ENCODE assay signal across 1 cellular context in the genomic region with DNA sequence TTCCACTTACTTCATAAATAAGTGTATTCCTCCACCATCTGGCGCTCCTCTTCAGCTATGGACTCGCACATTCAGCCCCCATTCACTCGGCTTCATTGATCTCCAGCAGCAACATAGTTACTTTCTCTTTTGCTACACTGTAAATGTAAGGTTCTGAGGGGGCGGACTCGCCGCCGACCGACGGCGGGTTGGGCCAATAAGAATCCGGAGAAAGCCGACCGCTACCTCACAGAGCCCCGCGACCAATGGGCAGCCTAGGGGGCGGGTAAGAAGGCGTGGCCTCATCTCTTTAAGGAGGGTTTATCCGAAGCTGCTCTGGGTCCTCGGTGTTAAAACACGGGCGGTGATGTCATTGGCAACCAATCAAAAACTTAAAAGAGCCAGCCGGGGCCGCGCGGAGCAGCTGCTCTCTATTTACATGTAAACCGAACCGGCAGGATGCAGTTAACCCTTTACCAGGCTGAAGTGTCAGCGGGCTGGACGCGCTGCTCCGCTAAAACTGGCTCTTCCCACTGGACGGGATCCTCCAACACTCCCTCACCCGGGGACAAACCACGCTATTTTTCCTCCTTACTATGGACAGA.
TF ChIP-seq lines count a peak whose summit lies in the region.

A gene (minus strand): TSS at position 119 of the 584 bp plus-strand sequence. CDS start 2,345 bp downstream, outside the sequence.

TF ChIP-seq in HEK293, 187 proteins besides CTCF, POLR2A, EP300 and RAD21 (continued from another document and continues in another):
- TF ChIP-seq, protein P1, sequence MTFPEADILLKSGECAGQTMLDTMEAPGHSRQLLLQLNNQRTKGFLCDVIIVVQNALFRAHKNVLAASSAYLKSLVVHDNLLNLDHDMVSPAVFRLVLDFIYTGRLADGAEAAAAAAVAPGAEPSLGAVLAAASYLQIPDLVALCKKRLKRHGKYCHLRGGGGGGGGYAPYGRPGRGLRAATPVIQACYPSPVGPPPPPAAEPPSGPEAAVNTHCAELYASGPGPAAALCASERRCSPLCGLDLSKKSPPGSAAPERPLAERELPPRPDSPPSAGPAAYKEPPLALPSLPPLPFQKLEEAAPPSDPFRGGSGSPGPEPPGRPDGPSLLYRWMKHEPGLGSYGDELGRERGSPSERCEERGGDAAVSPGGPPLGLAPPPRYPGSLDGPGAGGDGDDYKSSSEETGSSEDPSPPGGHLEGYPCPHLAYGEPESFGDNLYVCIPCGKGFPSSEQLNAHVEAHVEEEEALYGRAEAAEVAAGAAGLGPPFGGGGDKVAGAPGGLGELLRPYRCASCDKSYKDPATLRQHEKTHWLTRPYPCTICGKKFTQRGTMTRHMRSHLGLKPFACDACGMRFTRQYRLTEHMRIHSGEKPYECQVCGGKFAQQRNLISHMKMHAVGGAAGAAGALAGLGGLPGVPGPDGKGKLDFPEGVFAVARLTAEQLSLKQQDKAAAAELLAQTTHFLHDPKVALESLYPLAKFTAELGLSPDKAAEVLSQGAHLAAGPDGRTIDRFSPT (tag by site-specific recombination; IDR thresholded peaks at IDR 0.05): no peak
- TF ChIP-seq, protein P2, sequence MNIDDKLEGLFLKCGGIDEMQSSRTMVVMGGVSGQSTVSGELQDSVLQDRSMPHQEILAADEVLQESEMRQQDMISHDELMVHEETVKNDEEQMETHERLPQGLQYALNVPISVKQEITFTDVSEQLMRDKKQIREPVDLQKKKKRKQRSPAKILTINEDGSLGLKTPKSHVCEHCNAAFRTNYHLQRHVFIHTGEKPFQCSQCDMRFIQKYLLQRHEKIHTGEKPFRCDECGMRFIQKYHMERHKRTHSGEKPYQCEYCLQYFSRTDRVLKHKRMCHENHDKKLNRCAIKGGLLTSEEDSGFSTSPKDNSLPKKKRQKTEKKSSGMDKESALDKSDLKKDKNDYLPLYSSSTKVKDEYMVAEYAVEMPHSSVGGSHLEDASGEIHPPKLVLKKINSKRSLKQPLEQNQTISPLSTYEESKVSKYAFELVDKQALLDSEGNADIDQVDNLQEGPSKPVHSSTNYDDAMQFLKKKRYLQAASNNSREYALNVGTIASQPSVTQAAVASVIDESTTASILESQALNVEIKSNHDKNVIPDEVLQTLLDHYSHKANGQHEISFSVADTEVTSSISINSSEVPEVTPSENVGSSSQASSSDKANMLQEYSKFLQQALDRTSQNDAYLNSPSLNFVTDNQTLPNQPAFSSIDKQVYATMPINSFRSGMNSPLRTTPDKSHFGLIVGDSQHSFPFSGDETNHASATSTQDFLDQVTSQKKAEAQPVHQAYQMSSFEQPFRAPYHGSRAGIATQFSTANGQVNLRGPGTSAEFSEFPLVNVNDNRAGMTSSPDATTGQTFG (tag by site-specific recombination; IDR thresholded peaks at IDR 0.05; ENCODE audit: borderline replicate concordance): no peak
- TF ChIP-seq BCL11A (tag by site-specific recombination; IDR thresholded peaks at IDR 0.05; ENCODE audit: low read depth) (peak; percentile 67; the same call in 1 of the 2 replicates), ZFP69B (tag by site-specific recombination; IDR thresholded peaks at IDR 0.05) (peak; percentile 75; the same call in 1 of the 2 replicates), ZNF792 (tag by site-specific recombination; IDR thresholded peaks at IDR 0.05) (0 out of 2 replicates have a peak, but pooled peaks have one; percentile 46), ZBTB17 (tag by site-specific recombination; IDR thresholded peaks at IDR 0.05) (peak; percentile 25; the same call in 1 of the 2 replicates), ZNF341 (tag by site-specific recombination; IDR thresholded peaks at IDR 0.05; ENCODE audit: low read depth) (peak; percentile 96), ZNF48 (tag by site-specific recombination; IDR thresholded peaks at IDR 0.05) (no peak), ZFP41 (tag by site-specific recombination; IDR thresholded peaks at IDR 0.05; ENCODE audit: borderline replicate concordance) (no peak), ZNF623 (tag by site-specific recombination; IDR thresholded peaks at IDR 0.05) (no peak), ZNF2 (tag by site-specific recombination; IDR thresholded peaks at IDR 0.05) (no peak), ZNF561 (tag by site-specific recombination; IDR thresholded peaks at IDR 0.05; ENCODE audit: borderline replicate concordance) (peak; percentile 80; the same call in 1 of the 2 replicates), WT1 (tag by site-specific recombination; IDR thresholded peaks at IDR 0.05) (peak; percentile 29; the same call in 1 of the 2 replicates), ZNF335 (tag by site-specific recombination; conservative IDR thresholded peaks at IDR 0.05) (peak; percentile 92; the same call in 1 of the 2 replicates), ZNF510 (tag by site-specific recombination; IDR thresholded peaks at IDR 0.05; ENCODE audit: insufficient replicate concordance) (no peak), ZNF391 (tag by site-specific recombination; IDR thresholded peaks at IDR 0.05; ENCODE audit: borderline replicate concordance, low read depth) (no peak), MZF1 (tag by site-specific recombination; IDR thresholded peaks at IDR 0.05; ENCODE audit: borderline replicate concordance) (0 out of 2 replicates have a peak, but pooled peaks have one; percentile 30), ZNF777 (tag by site-specific recombination; IDR thresholded peaks at IDR 0.05; ENCODE audit: borderline replicate concordance) (no peak), ZNF514 (tag by site-specific recombination; IDR thresholded peaks at IDR 0.05) (no peak), ZNF121 (tag by site-specific recombination; IDR thresholded peaks at IDR 0.05) (no peak), ZNF660 (tag by site-specific recombination; IDR thresholded peaks at IDR 0.05) (peak; percentile 71), ZNF473 (tag by site-specific recombination; IDR thresholded peaks at IDR 0.05) (no peak)
- TF ChIP-seq, protein P3, sequence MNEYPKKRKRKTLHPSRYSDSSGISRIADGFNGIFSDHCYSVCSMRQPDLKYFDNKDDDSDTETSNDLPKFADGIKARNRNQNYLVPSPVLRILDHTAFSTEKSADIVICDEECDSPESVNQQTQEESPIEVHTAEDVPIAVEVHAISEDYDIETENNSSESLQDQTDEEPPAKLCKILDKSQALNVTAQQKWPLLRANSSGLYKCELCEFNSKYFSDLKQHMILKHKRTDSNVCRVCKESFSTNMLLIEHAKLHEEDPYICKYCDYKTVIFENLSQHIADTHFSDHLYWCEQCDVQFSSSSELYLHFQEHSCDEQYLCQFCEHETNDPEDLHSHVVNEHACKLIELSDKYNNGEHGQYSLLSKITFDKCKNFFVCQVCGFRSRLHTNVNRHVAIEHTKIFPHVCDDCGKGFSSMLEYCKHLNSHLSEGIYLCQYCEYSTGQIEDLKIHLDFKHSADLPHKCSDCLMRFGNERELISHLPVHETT (tag by site-specific recombination; IDR thresholded peaks at IDR 0.05): 0 out of 2 replicates have a peak, but pooled peaks have one; percentile 49
- TF ChIP-seq, protein P4, sequence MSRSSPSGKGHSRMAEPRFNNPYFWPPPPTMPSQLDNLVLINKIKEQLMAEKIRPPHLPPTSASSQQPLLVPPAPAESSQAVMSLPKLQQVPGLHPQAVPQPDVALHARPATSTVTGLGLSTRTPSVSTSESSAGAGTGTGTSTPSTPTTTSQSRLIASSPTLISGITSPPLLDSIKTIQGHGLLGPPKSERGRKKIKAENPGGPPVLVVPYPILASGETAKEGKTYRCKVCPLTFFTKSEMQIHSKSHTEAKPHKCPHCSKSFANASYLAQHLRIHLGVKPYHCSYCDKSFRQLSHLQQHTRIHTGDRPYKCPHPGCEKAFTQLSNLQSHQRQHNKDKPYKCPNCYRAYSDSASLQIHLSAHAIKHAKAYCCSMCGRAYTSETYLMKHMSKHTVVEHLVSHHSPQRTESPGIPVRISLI (tag by site-specific recombination; IDR thresholded peaks at IDR 0.05): no peak
- TF ChIP-seq, protein P5, sequence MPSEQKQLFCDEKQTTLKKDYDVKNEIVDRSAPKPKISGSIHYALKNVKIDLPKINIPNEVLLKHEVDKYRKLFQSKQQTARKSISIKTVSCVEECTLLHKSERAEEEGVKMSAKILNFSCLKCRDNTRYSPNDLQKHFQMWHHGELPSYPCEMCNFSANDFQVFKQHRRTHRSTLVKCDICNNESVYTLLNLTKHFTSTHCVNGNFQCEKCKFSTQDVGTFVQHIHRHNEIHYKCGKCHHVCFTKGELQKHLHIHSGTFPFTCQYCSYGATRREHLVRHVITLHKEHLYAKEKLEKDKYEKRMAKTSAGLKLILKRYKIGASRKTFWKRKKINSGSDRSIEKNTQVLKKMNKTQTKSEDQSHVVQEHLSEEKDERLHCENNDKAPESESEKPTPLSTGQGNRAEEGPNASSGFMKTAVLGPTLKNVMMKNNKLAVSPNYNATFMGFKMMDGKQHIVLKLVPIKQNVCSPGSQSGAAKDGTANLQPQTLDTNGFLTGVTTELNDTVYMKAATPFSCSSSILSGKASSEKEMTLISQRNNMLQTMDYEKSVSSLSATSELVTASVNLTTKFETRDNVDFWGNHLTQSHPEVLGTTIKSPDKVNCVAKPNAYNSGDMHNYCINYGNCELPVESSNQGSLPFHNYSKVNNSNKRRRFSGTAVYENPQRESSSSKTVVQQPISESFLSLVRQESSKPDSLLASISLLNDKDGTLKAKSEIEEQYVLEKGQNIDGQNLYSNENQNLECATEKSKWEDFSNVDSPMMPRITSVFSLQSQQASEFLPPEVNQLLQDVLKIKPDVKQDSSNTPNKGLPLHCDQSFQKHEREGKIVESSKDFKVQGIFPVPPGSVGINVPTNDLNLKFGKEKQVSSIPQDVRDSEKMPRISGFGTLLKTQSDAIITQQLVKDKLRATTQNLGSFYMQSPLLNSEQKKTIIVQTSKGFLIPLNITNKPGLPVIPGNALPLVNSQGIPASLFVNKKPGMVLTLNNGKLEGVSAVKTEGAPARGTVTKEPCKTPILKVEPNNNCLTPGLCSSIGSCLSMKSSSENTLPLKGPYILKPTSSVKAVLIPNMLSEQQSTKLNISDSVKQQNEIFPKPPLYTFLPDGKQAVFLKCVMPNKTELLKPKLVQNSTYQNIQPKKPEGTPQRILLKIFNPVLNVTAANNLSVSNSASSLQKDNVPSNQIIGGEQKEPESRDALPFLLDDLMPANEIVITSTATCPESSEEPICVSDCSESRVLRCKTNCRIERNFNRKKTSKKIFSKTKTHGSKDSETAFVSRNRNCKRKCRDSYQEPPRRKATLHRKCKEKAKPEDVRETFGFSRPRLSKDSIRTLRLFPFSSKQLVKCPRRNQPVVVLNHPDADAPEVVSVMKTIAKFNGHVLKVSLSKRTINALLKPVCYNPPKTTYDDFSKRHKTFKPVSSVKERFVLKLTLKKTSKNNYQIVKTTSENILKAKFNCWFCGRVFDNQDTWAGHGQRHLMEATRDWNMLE (tag by site-specific recombination; conservative IDR thresholded peaks at IDR 0.05; ENCODE audit: low read depth): 0 out of 2 replicates have a peak, but pooled peaks have one; percentile 26
- TF ChIP-seq, protein P6, sequence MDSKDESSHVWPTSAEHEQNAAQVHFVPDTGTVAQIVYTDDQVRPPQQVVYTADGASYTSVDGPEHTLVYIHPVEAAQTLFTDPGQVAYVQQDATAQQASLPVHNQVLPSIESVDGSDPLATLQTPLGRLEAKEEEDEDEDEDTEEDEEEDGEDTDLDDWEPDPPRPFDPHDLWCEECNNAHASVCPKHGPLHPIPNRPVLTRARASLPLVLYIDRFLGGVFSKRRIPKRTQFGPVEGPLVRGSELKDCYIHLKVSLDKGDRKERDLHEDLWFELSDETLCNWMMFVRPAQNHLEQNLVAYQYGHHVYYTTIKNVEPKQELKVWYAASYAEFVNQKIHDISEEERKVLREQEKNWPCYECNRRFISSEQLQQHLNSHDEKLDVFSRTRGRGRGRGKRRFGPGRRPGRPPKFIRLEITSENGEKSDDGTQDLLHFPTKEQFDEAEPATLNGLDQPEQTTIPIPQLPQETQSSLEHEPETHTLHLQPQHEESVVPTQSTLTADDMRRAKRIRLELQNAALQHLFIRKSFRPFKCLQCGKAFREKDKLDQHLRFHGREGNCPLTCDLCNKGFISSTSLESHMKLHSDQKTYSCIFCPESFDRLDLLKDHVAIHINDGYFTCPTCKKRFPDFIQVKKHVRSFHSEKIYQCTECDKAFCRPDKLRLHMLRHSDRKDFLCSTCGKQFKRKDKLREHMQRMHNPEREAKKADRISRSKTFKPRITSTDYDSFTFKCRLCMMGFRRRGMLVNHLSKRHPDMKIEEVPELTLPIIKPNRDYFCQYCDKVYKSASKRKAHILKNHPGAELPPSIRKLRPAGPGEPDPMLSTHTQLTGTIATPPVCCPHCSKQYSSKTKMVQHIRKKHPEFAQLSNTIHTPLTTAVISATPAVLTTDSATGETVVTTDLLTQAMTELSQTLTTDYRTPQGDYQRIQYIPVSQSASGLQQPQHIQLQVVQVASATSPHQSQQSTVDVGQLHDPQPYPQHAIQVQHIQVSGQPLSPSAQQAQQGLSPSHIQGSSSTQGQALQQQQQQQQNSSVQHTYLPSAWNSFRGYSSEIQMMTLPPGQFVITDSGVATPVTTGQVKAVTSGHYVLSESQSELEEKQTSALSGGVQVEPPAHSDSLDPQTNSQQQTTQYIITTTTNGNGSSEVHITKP (tag by site-specific recombination; IDR thresholded peaks at IDR 0.05): peak; percentile 71; the same call in 1 of the 2 replicates
- TF ChIP-seq, protein P7, sequence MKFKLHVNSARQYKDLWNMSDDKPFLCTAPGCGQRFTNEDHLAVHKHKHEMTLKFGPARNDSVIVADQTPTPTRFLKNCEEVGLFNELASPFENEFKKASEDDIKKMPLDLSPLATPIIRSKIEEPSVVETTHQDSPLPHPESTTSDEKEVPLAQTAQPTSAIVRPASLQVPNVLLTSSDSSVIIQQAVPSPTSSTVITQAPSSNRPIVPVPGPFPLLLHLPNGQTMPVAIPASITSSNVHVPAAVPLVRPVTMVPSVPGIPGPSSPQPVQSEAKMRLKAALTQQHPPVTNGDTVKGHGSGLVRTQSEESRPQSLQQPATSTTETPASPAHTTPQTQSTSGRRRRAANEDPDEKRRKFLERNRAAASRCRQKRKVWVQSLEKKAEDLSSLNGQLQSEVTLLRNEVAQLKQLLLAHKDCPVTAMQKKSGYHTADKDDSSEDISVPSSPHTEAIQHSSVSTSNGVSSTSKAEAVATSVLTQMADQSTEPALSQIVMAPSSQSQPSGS (tag by site-specific recombination; IDR thresholded peaks at IDR 0.05; ENCODE audit: low read depth): peak; percentile 97
- TF ChIP-seq, protein P8, sequence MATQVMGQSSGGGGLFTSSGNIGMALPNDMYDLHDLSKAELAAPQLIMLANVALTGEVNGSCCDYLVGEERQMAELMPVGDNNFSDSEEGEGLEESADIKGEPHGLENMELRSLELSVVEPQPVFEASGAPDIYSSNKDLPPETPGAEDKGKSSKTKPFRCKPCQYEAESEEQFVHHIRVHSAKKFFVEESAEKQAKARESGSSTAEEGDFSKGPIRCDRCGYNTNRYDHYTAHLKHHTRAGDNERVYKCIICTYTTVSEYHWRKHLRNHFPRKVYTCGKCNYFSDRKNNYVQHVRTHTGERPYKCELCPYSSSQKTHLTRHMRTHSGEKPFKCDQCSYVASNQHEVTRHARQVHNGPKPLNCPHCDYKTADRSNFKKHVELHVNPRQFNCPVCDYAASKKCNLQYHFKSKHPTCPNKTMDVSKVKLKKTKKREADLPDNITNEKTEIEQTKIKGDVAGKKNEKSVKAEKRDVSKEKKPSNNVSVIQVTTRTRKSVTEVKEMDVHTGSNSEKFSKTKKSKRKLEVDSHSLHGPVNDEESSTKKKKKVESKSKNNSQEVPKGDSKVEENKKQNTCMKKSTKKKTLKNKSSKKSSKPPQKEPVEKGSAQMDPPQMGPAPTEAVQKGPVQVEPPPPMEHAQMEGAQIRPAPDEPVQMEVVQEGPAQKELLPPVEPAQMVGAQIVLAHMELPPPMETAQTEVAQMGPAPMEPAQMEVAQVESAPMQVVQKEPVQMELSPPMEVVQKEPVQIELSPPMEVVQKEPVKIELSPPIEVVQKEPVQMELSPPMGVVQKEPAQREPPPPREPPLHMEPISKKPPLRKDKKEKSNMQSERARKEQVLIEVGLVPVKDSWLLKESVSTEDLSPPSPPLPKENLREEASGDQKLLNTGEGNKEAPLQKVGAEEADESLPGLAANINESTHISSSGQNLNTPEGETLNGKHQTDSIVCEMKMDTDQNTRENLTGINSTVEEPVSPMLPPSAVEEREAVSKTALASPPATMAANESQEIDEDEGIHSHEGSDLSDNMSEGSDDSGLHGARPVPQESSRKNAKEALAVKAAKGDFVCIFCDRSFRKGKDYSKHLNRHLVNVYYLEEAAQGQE (tag by site-specific recombination; IDR thresholded peaks at IDR 0.05): no peak
